14 cellular contexts compared by ENCODE assay signal in genomic region chr2:220276736-220277444, GRCh38.
DNase-seq lines count a peak whose midpoint lies in the region; ATAC-seq and TF ChIP-seq lines count a peak whose summit lies in the region.
"Had no signal": no experiment of that assay in that cellular context is flagged by ENCODE, and none has a peak within 500 bp of the region (broad histone marks: within the 10 kb centered on the region; RNA-seq: fewer than 3 reads in every experiment).

No MANE protein-coding gene starts in this region.

- no peaks in the 10 kb centered on the region for H3K27me3 ChIP-seq in adipocyte (replicated peaks; ENCODE audit: control insufficient read depth, insufficient read depth, low read length)
- H3K27me3 ChIP-seq: heart right ventricle had no signal

- intact Hi-C loops in sciatic nerve (cut with DNase I) = no loop called here

- H3K9me3 ChIP-seq in adipocyte (ENCODE audit: control insufficient read depth, low read length) = no peaks in the 10 kb centered on the region
- H3K9me3 ChIP-seq: heart right ventricle had no signal

- peak overlapping the region; percentile 40 for H3K4me3 ChIP-seq in adipocyte (ENCODE audit: low read length)
- H3K4me3 ChIP-seq in fibroblast of villous mesenchyme (ENCODE audit: low read depth, low read length) = no peak overlapping the region
- H3K4me3 ChIP-seq: heart right ventricle had no signal

- TF ChIP-seq CTCF in C4-2B (conservative IDR thresholded peaks at IDR 0.05) = no peak
- TF ChIP-seq CTCF in fibroblast of villous mesenchyme (IDR thresholded peaks at IDR 0.05; ENCODE audit: insufficient read depth, low read depth, low read length) = no peak

- H3K4me1 ChIP-seq in adipocyte (ENCODE audit: control insufficient read depth, insufficient read depth, low read length) = peaks cover 58% of the 10 kb centered on the region

- ATAC-seq in sciatic nerve = peak; percentile 80
- ATAC-seq: stimulated activated naive CD8-positive, alpha-beta T cell treated with anti-CD3 and anti-CD28 coated beads, Interleukin-15, amount 100 ng/mL, for 72 hours had no signal

- DNase-seq in adipocyte (ENCODE audit: low read depth) (peak; percentile 75), fibroblast of villous mesenchyme (ENCODE audit: low read depth) (peak; percentile 49), sciatic nerve (ENCODE audit: low spot score) (no peak), mesenteric fat pad (ENCODE audit: low spot score) (no peak), AML-193 (lab: John Stamatoyannopoulos, UW) (no peak), NAMALWA (ENCODE audit: low spot score) (no peak), cerebellum (ENCODE audit: low spot score) (no peak)
- DNase-seq: activated CD8-positive, alpha-beta memory T cell treated with anti-CD3 and anti-CD28 coated beads, Interleukin-2, amount 50 U/mL, for 4 hours; activated naive CD8-positive, alpha-beta T cell treated with anti-CD3 and anti-CD28 coated beads for 36 hours; NCI-H1930; stimulated activated naive CD8-positive, alpha-beta T cell treated with anti-CD3 and anti-CD28 coated beads, Interleukin-15, amount 100 ng/mL, for 72 hours had no signal

- peak overlapping the region; percentile 58; the same call in 1 of the 2 replicates for H3K27ac ChIP-seq in C4-2B
- H3K27ac ChIP-seq: KMS-11 had no signal

- H3K36me3 ChIP-seq in adipocyte (ENCODE audit: control insufficient read depth, insufficient read depth, low read length, severe bottlenecking) = no peaks in the 10 kb centered on the region
- H3K36me3 ChIP-seq: heart right ventricle had no signal

- peak overlapping the region; percentile 82 for H3K9ac ChIP-seq in adipocyte (ENCODE audit: low read length)
- H3K9ac ChIP-seq: KMS-11 had no signal

Comparison
In these comparisons a context has a peak if more than half of its experiments do, and no peak if none do; other contexts are left out.
1. DNase-seq: peak in adipocyte (single experiment) and fibroblast of villous mesenchyme (single experiment); none in sciatic nerve (single experiment), mesenteric fat pad (single experiment), AML-193 (0 of 2), NAMALWA (single experiment) and cerebellum (single experiment).